Comparison of ENCODE assay signal across 20 cellular contexts in genomic region chr2:120748310-120748709, GRCh38. TPM values are rescaled to one million over a fixed set of nuclear protein-coding genes. Genes with fewer than 3 reads are reported as not detected.
DNase-seq lines count a peak whose midpoint lies in the region; ATAC-seq and TF ChIP-seq lines count a peak whose summit lies in the region.
"Had no signal": no experiment of that assay in that cellular context is flagged by ENCODE, and none has a peak within 500 bp of the region (broad histone marks: within the 10 kb centered on the region; RNA-seq: fewer than 3 reads in every experiment).

No MANE protein-coding gene starts in this region.

- H3K27me3 Mint-ChIP-seq in endodermal cell (ENCODE audit: insufficient read depth): no peaks in the 10 kb centered on the region

- H3K27ac Mint-ChIP-seq in endodermal cell: no peak overlapping the region
- H3K27ac Mint-ChIP-seq: CD8-positive, alpha-beta memory T cell had no signal

- H3K36me3 ChIP-seq in H7 (replicated peaks; ENCODE audit: control insufficient read depth, insufficient read depth, low read length) (no peaks in the 10 kb centered on the region), endodermal cell (ENCODE audit: control insufficient read depth, insufficient read depth, low read length) (no peaks in the 10 kb centered on the region)
- H3K36me3 ChIP-seq: MG63 had no signal

- H3K9me3 Mint-ChIP-seq in endodermal cell: no peaks in the 10 kb centered on the region
- H3K9me3 Mint-ChIP-seq: CD8-positive, alpha-beta memory T cell had no signal

- no peak for TF ChIP-seq CTCF in endodermal cell (conservative IDR thresholded peaks at IDR 0.05)

- H3K4me3 Mint-ChIP-seq in endodermal cell: no peak overlapping the region
- H3K4me3 Mint-ChIP-seq: CD8-positive, alpha-beta memory T cell had no signal

- H3K9ac ChIP-seq in endodermal cell (ENCODE audit: extremely low read depth, low read length, poor library complexity, severe bottlenecking): no peak overlapping the region

- H3K27me3 ChIP-seq in H7 (ENCODE audit: control insufficient read depth, insufficient read depth, low read length): no peaks in the 10 kb centered on the region
- H3K27me3 ChIP-seq in endodermal cell (ENCODE audit: control insufficient read depth, insufficient read depth, low read length, poor library complexity, severe bottlenecking): no peaks in the 10 kb centered on the region
- H3K27me3 ChIP-seq: MG63 had no signal

- no peaks in the 10 kb centered on the region for H3K4me1 ChIP-seq in endodermal cell (ENCODE audit: control insufficient read depth, insufficient read depth, low read length)

- 92 to 100% methylated on average over 3 of the region's 3 CpGs for WGBS in endodermal cell (ENCODE audit: insufficient coverage in 1 of 2, insufficient read length in 1 of 2), 2 experiments

- no peaks in the 10 kb centered on the region for H3K9me3 ChIP-seq in endodermal cell (ENCODE audit: control insufficient read depth, low read length)
- H3K9me3 ChIP-seq: MG63 had no signal

- no peaks in the 10 kb centered on the region for H3K4me1 Mint-ChIP-seq in endodermal cell
- H3K4me1 Mint-ChIP-seq: CD8-positive, alpha-beta memory T cell had no signal

- ATAC-seq in HG03442 (IDR thresholded peaks at IDR 0.05; ENCODE audit: unreplicated experiment): no peak
- ATAC-seq: HCT116 had no signal

- no peak overlapping the region for H3K27ac ChIP-seq in endodermal cell (ENCODE audit: low read depth, low read length)

- DNase-seq in D341Med (ENCODE audit: low spot score) (peak; percentile 6), H7 (peak; percentile 29), endodermal cell (peak; percentile 24), retina (peak; percentile 38), NCI-H2171 (lab: John Stamatoyannopoulos, UW) (no peak), activated T-cell treated with anti-CD3 and anti-CD28 coated beads for 4 hours (no peak)
- DNase-seq: C1 segment of cervical spinal cord; CD8-positive, alpha-beta memory T cell; DMS79 treated with DMSO at 0.1 percent for 48 hours; GF-D8; KG1; MG63; NCI-H2029; NCI-H226; NCI-H510A; NCI-H69; RPMI8226; SHP77 had no signal

- H3K4me3 ChIP-seq in H7 (ENCODE audit: insufficient read depth, low read depth, low read length) (no peak overlapping the region), endodermal cell (ENCODE audit: low read length) (no peak overlapping the region)
- H3K4me3 ChIP-seq: MG63 had no signal

- no peaks in the 10 kb centered on the region for H3K36me3 Mint-ChIP-seq in endodermal cell (ENCODE audit: low read depth)
- H3K36me3 Mint-ChIP-seq: CD8-positive, alpha-beta memory T cell had no signal

RNA-seq across cellular contexts. Expression of gene GLI2, which starts 12.6 kb away (rescaled TPM):
- 37.3 and 41.4 TPM in 2 replicates for total RNA-seq in H7 (2014; rRNA removed; shearing (Covaris generic))
- 10 to 100 TPM; 17.0 to 24.2 TPM for total RNA-seq in endodermal cell
- 29.8 TPM for polyA plus RNA-seq in endodermal cell (2013, experiment 1 of 2)
- 28.3 TPM for polyA plus RNA-seq in endodermal cell (2013, experiment 2 of 2)
- total RNA-seq: CD8-positive, alpha-beta memory T cell had no signal
- polyA plus RNA-seq: CD8-positive, alpha-beta memory T cell had no signal

Comparison
In these comparisons a context has a peak if more than half of its experiments do, and no peak if none do; other contexts are left out.
1. DNase-seq: peak in D341Med (single experiment), H7 (single experiment), endodermal cell (single experiment) and retina (single experiment); none in NCI-H2171 (single experiment) and activated T-cell treated with anti-CD3 and anti-CD28 coated beads for 4 hours (single experiment).